Comparison of ENCODE assay signal across 6 cellular contexts in genomic region chr2:84441505-84441904, GRCh38.
"Had no signal": no experiment of that assay in that cellular context is flagged by ENCODE, and none has a peak within 500 bp of the region (broad histone marks: within the 10 kb centered on the region; RNA-seq: fewer than 3 reads in every experiment).

No MANE protein-coding gene starts in this region.

- H3K27ac ChIP-seq: GM23248 had no signal

- H3K27ac Mint-ChIP-seq: H9 had no signal

- ATAC-seq: K562 had no signal

- DNase-seq: GM23248, GOT3, H9, HCEC 1CT, KG1 had no signal

- H3K9ac ChIP-seq: GM23248 had no signal

- H3K4me3 ChIP-seq: GM23248, K562 had no signal

- H2AFZ ChIP-seq: GM23248 had no signal
